ENCODE assay signal across 8 cellular contexts in the genomic region with DNA sequence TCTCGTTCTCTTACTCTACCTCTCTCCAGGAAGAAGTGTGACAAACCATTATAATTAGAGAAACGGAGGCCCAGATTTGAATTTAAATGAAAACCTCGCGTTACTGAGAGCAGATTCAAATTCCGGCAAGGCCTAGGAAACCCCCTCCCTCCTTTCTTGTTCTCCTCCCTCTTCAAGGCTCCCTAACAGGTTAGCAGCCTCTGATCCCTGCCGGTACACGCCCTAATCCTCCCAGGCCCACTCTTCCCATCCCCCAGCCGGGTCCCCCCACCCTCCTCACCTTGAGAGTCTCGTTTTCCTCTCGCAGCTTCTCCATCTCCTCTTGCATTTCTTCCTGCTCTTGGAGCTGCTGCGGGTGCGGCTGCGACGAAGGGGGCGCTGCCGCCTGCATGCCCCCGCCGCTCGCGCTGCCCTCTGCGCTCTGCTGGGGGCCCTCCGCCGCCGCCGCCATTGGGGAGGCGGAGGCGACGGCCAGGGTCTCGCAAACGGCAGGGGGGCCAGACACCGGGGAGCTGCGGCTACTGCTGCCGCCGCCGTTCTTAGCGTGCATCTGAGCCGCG. TPM values are rescaled to one million over a fixed set of nuclear protein-coding genes. Genes with fewer than 3 reads are reported as not detected.
A peak's percentile ranks its signal among the peaks of the same experiment; 100 is the strongest.
DNase-seq lines count a peak whose midpoint lies in the region; TF ChIP-seq lines count a peak whose summit lies in the region.

No MANE protein-coding gene starts in this region.

- H3K4me1 Mint-ChIP-seq in MCF 10A (ENCODE audit: insufficient read depth, unreplicated experiment), result peaks cover 12% of the 10 kb centered on the region

- CTCF ChIA-PET in MCF 10A (lab: Yijun Ruan, JAX), result interaction anchor here (0.6 to 3.9 kb wide), 11 partner anchors 9 to 787 kb away, joined by 3 to 20 read pairs (median 7); no protein-coding TSS in a partner anchor

- no TSS peak for BruUV-seq in MCF 10A (replicated peaks; lab: Mats Ljungman, UMichigan)

- intact Hi-C loops in MCF 10A (cut with micrococcal nuclease), result no loop called here

- H3K27me3 Mint-ChIP-seq in MCF 10A (ENCODE audit: insufficient read depth, unreplicated experiment), result peaks cover 51% of the 10 kb centered on the region

- no peak for TF ChIP-seq CTCF in MCF 10A (IDR thresholded peaks at IDR 0.05; ENCODE audit: unreplicated experiment)

- H3K27ac Mint-ChIP-seq in MCF 10A (ENCODE audit: low read depth, unreplicated experiment), result no peak overlapping the region

- no peaks in the 10 kb centered on the region for H3K9me3 Mint-ChIP-seq in MCF 10A (ENCODE audit: unreplicated experiment)

- POLR2A ChIA-PET in MCF 10A (lab: Yijun Ruan, JAX), result interaction anchor here (0.9 kb wide), 1 partner anchor 243 kb away, joined by 5 read pairs; no protein-coding TSS in a partner anchor

- H3K36me3 Mint-ChIP-seq in MCF 10A (ENCODE audit: insufficient read depth, unreplicated experiment), result no peaks in the 10 kb centered on the region

- peak overlapping the region; percentile 31 for H3K4me3 Mint-ChIP-seq in MCF 10A (ENCODE audit: unreplicated experiment)

- DNase-seq in NCI-H2107 treated with DMSO at 0.1 percent for 48 hours (lab: John Stamatoyannopoulos, UW; ENCODE audit: unreplicated experiment) (peak; percentile 51), NCI-H2107 (lab: John Stamatoyannopoulos, UW) (no peak), HCEC 1CT (peak; percentile 68), NCI-H69 (lab: John Stamatoyannopoulos, UW) (peak; percentile 88), MCF 10A (ENCODE audit: unreplicated experiment) (no peak), islet precursor cell (peak; percentile 64), DMS 273 (lab: John Stamatoyannopoulos, UW; ENCODE audit: unreplicated experiment) (no peak)
- peak; percentile 28 for DNase-seq in stimulated activated CD4-positive, alpha-beta T cell treated with anti-CD3 and anti-CD28 coated beads, Interleukin-4, amount 100 ng/mL, for 1 hour

RNA-seq across cellular contexts. Expression of a gene that starts 56.1 kb away (rescaled TPM):
- total RNA-seq in MCF 10A (2022), result not detected in 2 replicates

Comparison
In these comparisons a context has a peak if more than half of its experiments do, and no peak if none do; other contexts are left out.
1. DNase-seq: peak in NCI-H2107 treated with DMSO at 0.1 percent for 48 hours (single experiment), HCEC 1CT (single experiment), NCI-H69 (single experiment), islet precursor cell (single experiment) and stimulated activated CD4-positive, alpha-beta T cell treated with anti-CD3 and anti-CD28 coated beads, Interleukin-4, amount 100 ng/mL, for 1 hour (single experiment); none in NCI-H2107 (single experiment), MCF 10A (single experiment) and DMS 273 (single experiment).